In genomic region chr10:98477861-98478260, GRCh38 we compare ENCODE assay signal across 37 cellular contexts.
"Had no signal": no experiment of that assay in that cellular context is flagged by ENCODE, and none has a peak within 500 bp of the region (broad histone marks: within the 10 kb centered on the region; RNA-seq: fewer than 3 reads in every experiment).

No MANE protein-coding gene starts in this region.

- H3K27ac Mint-ChIP-seq: activated B cell treated with CpG ODN at 0.5 μM for 24 hours; activated CD4-positive, alpha-beta memory T cell treated with anti-CD3 and anti-CD28 coated beads for 36 hours; activated CD4-positive, alpha-beta T cell treated with anti-CD3 and anti-CD28 coated beads, Interleukin-2, amount 10 ng/mL, durations not matched to agents 24 days and 14 days; activated CD8-positive, alpha-beta T cell treated with anti-CD3 and anti-CD28 coated beads for 36 hours; activated naive CD4-positive, alpha-beta T cell treated with anti-CD3 and anti-CD28 coated beads for 36 hours; activated naive CD4-positive, alpha-beta T cell treated with anti-CD3 and anti-CD28 coated beads, Interleukin-2, amount 50 U/mL, for 72 hours; activated naive CD8-positive, alpha-beta T cell treated with anti-CD3 and anti-CD28 coated beads for 36 hours; activated T-cell treated with anti-CD3 and anti-CD28 coated beads, Interleukin-2, amount 50 U/mL, for 72 hours; activated T-helper 1 cell treated with anti-CD3 and anti-CD28 coated beads, Interleukin-12 subunit alpha, Interleukin-12 subunit beta, Interleukin-2, Interleukin-4 antibody, amounts not matched to agents 30 ng/mL and 10 ng/mL and 1 ng/mL, durations not matched to agents 14 hours and 24 hours and 36 hours; activated T-helper 17 cell treated with anti-CD3 and anti-CD28 coated beads, Interleukin-2, amount 50 U/mL, for 72 hours; brain; T-helper 1 cell treated with Interleukin-12 subunit alpha and Interleukin-12 subunit beta and Interleukin-4 antibody, amounts not matched to agents 30 μg/mL and 1 μg/mL, for 36 hours; T-helper 2 cell treated with Interferon-gamma antibody and Interleukin-4, amounts not matched to agents 5 μg/mL and 100 μg/mL, for 36 hours had no signal

- H3K27me3 ChIP-seq: adrenal gland, cardiac muscle cell had no signal

- H3K27ac ChIP-seq: adrenal gland, cardiac muscle cell, VCaP had no signal

- H3K36me3 Mint-ChIP-seq: activated CD4-positive, alpha-beta memory T cell treated with anti-CD3 and anti-CD28 coated beads for 36 hours; activated naive CD4-positive, alpha-beta T cell treated with anti-CD3 and anti-CD28 coated beads, Interleukin-2, amount 50 U/mL, for 72 hours; activated naive CD8-positive, alpha-beta T cell treated with anti-CD3 and anti-CD28 coated beads for 36 hours; brain had no signal

- FAIRE-seq: bronchial epithelial cell, TTC549 had no signal

- DNase-seq: activated B cell treated with CpG ODN at 0.5 μM for 24 hours; activated CD4-positive, alpha-beta memory T cell treated with anti-CD3 and anti-CD28 coated beads for 36 hours; activated CD4-positive, alpha-beta T cell treated with anti-CD3 and anti-CD28 coated beads for 4 hours; activated CD4-positive, alpha-beta T cell treated with anti-CD3 and anti-CD28 coated beads, Interleukin-2, amount 10 ng/mL, durations not matched to agents 24 days and 14 days; activated CD4-positive, alpha-beta T cell treated with anti-CD3 and anti-CD28 coated beads, Interleukin-2, amount 50 U/mL, for 1 hour; activated CD4-positive, alpha-beta T cell treated with anti-CD3 and anti-CD28 coated beads, Interleukin-2, amount 50 U/mL, for 4 hours; activated CD4-positive, CD25-positive, alpha-beta regulatory T cell treated with anti-CD3 and anti-CD28 coated beads, Interleukin-2, amount 50 U/mL, for 72 hours; activated CD8-positive, alpha-beta memory T cell treated with anti-CD3 and anti-CD28 coated beads, Interleukin-2, amount 50 U/mL, for 4 hours; activated CD8-positive, alpha-beta T cell treated with anti-CD3 and anti-CD28 coated beads for 36 hours; activated effector memory CD4-positive, alpha-beta T cell treated with anti-CD3 and anti-CD28 coated beads, Interleukin-2, amount 50 U/mL, for 16 hours; activated gamma-delta T cell treated with Interleukin-2 at 50 U/mL for 16 hours; activated naive CD4-positive, alpha-beta T cell; activated naive CD4-positive, alpha-beta T cell treated with anti-CD3 and anti-CD28 coated beads for 36 hours; activated naive CD4-positive, alpha-beta T cell treated with anti-CD3 and anti-CD28 coated beads, Interleukin-2, amount 50 U/mL, for 16 hours; activated naive CD8-positive, alpha-beta T cell treated with anti-CD3 and anti-CD28 coated beads for 36 hours; activated T-cell treated with anti-CD3 and anti-CD28 coated beads for 4 hours; activated T-cell treated with anti-CD3 and anti-CD28 coated beads, Interleukin-2, amount 50 U/mL, for 1 hour; activated T-cell treated with anti-CD3 and anti-CD28 coated beads, Interleukin-2, amount 50 U/mL, for 4 hours; activated T-cell treated with anti-CD3 and anti-CD28 coated beads, Interleukin-2, amount 50 U/mL, for 72 hours; adrenal gland; amniotic stem cell; aorta; caudate nucleus; cerebellar nuclear complex; T-helper 2 cell; T-helper 9 cell had no signal

- H3K27me3 Mint-ChIP-seq: activated B cell treated with CpG ODN at 0.5 μM for 24 hours; activated CD4-positive, alpha-beta memory T cell treated with anti-CD3 and anti-CD28 coated beads for 36 hours; activated CD8-positive, alpha-beta T cell treated with anti-CD3 and anti-CD28 coated beads for 36 hours; activated naive CD8-positive, alpha-beta T cell treated with anti-CD3 and anti-CD28 coated beads for 36 hours; activated T-helper 17 cell treated with anti-CD3 and anti-CD28 coated beads, Interleukin-2, amount 50 U/mL, for 72 hours; central memory CD8-positive, alpha-beta T cell had no signal

- H3K9me3 ChIP-seq: adrenal gland had no signal

- H3K36me3 ChIP-seq: adrenal gland, cardiac muscle cell had no signal

- H3K4me1 ChIP-seq: adrenal gland had no signal

- H3K4me3 ChIP-seq: adrenal gland, cardiac muscle cell had no signal

- H3K9me3 Mint-ChIP-seq: activated B cell treated with CpG ODN at 0.5 μM for 24 hours; activated CD4-positive, alpha-beta memory T cell treated with anti-CD3 and anti-CD28 coated beads for 36 hours; activated CD4-positive, alpha-beta T cell treated with anti-CD3 and anti-CD28 coated beads, Interleukin-2, amount 10 ng/mL, durations not matched to agents 24 days and 14 days; activated CD8-positive, alpha-beta T cell treated with anti-CD3 and anti-CD28 coated beads for 36 hours; activated naive CD4-positive, alpha-beta T cell treated with anti-CD3 and anti-CD28 coated beads for 36 hours; activated naive CD4-positive, alpha-beta T cell treated with anti-CD3 and anti-CD28 coated beads, Interleukin-2, amount 50 U/mL, for 72 hours; activated naive CD8-positive, alpha-beta T cell treated with anti-CD3 and anti-CD28 coated beads for 36 hours; activated T-cell treated with anti-CD3 and anti-CD28 coated beads, Interleukin-2, amount 50 U/mL, for 4 hours; activated T-cell treated with anti-CD3 and anti-CD28 coated beads, Interleukin-2, amount 50 U/mL, for 72 hours; activated T-helper 1 cell treated with anti-CD3 and anti-CD28 coated beads, Interleukin-12 subunit alpha, Interleukin-12 subunit beta, Interleukin-2, Interleukin-4 antibody, amounts not matched to agents 30 ng/mL and 10 ng/mL and 1 ng/mL, durations not matched to agents 14 hours and 24 hours and 36 hours; activated T-helper 17 cell treated with anti-CD3 and anti-CD28 coated beads, Interleukin-2, amount 50 U/mL, for 72 hours; central memory CD8-positive, alpha-beta T cell; T-helper 1 cell treated with Interleukin-12 subunit alpha and Interleukin-12 subunit beta and Interleukin-4 antibody, amounts not matched to agents 30 μg/mL and 1 μg/mL, for 36 hours; T-helper 2 cell treated with Interferon-gamma antibody and Interleukin-4, amounts not matched to agents 5 μg/mL and 100 μg/mL, for 36 hours had no signal

- ATAC-seq: activated CD8-positive, alpha-beta T cell treated with anti-CD3 and anti-CD28 coated beads for 36 hours; activated naive CD4-positive, alpha-beta T cell treated with anti-CD3 and anti-CD28 coated beads, Interleukin-2, amount 50 U/mL, for 72 hours; activated T-cell treated with anti-CD3 and anti-CD28 coated beads, Interleukin-2, amount 50 U/mL, for 4 hours; activated T-cell treated with anti-CD3 and anti-CD28 coated beads, Interleukin-2, amount 50 U/mL, for 72 hours; activated T-helper 17 cell treated with anti-CD3 and anti-CD28 coated beads, Interleukin-2, amount 50 U/mL, for 72 hours had no signal

- H3K4me1 Mint-ChIP-seq: activated CD4-positive, alpha-beta T cell treated with anti-CD3 and anti-CD28 coated beads, Interleukin-2, amount 10 ng/mL, durations not matched to agents 24 days and 14 days; activated T-helper 17 cell treated with anti-CD3 and anti-CD28 coated beads, Interleukin-2, amount 50 U/mL, for 72 hours; brain had no signal

- H3K4me3 Mint-ChIP-seq: activated B cell treated with CpG ODN at 0.5 μM for 24 hours; activated CD4-positive, alpha-beta memory T cell treated with anti-CD3 and anti-CD28 coated beads for 36 hours; activated CD4-positive, alpha-beta T cell treated with anti-CD3 and anti-CD28 coated beads, Interleukin-2, amount 10 ng/mL, durations not matched to agents 24 days and 14 days; activated CD8-positive, alpha-beta T cell treated with anti-CD3 and anti-CD28 coated beads for 36 hours; activated naive CD4-positive, alpha-beta T cell treated with anti-CD3 and anti-CD28 coated beads for 36 hours; activated naive CD8-positive, alpha-beta T cell treated with anti-CD3 and anti-CD28 coated beads for 36 hours; activated T-cell treated with anti-CD3 and anti-CD28 coated beads, Interleukin-2, amount 50 U/mL, for 4 hours; activated T-cell treated with anti-CD3 and anti-CD28 coated beads, Interleukin-2, amount 50 U/mL, for 72 hours; activated T-helper 1 cell treated with anti-CD3 and anti-CD28 coated beads, Interleukin-12 subunit alpha, Interleukin-12 subunit beta, Interleukin-2, Interleukin-4 antibody, amounts not matched to agents 30 ng/mL and 10 ng/mL and 1 ng/mL, durations not matched to agents 14 hours and 24 hours and 36 hours; activated T-helper 17 cell treated with anti-CD3 and anti-CD28 coated beads, Interleukin-2, amount 50 U/mL, for 72 hours; brain; central memory CD8-positive, alpha-beta T cell; T-helper 1 cell treated with Interleukin-12 subunit alpha and Interleukin-12 subunit beta and Interleukin-4 antibody, amounts not matched to agents 30 μg/mL and 1 μg/mL, for 36 hours; T-helper 2 cell treated with Interferon-gamma antibody and Interleukin-4, amounts not matched to agents 5 μg/mL and 100 μg/mL, for 36 hours had no signal
